In the genomic region with DNA sequence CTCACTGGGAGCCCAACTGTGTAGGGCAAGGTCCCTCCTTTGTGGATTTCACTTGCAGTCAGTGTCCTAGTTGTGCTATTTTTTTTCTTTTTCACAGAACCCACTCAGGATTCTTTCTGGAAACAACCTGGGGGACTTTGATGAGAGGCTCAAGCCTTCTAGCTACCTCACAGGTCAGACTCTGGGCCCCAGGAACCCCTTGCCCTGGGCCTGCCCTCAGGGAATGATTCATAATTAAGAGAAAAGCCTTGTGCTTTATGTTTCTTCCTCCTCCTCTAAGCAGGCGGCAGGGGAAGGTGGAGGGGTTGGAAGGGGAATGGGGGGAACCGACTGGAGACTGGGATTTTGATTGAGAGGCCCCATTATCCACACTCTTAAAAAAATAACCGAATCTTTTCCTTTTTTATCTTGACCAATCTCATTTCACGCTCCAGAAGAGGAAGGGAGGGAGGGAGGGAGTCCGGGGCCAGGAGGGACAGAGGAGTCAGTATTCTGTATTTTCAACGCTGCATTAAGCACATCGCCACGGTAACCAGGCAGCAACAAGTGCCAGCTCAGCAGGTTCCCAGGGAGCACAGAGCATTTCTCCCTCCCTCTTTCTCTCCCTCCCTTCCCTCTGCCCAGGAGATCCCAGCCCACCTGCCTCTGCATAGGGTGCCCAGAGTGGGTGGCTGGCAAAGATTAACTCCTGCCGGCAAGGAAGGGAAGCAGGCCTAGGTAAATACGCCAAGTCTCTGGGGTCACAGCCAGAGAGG, we compare ENCODE assay signal across 11 cellular contexts. TPM values are rescaled to one million over a fixed set of nuclear protein-coding genes. Genes with fewer than 3 reads are reported as not detected.
DNase-seq lines count a peak whose midpoint lies in the region; ATAC-seq, FAIRE-seq and TF ChIP-seq lines count a peak whose summit lies in the region.
"Had no signal": no experiment of that assay in that cellular context is flagged by ENCODE, and none has a peak within 500 bp of the region (broad histone marks: within the 10 kb centered on the region; RNA-seq: fewer than 3 reads in every experiment).

No MANE protein-coding gene starts in this region.

- no peaks in the 10 kb centered on the region for H3K36me3 Mint-ChIP-seq in endodermal cell (ENCODE audit: low read depth)

- no peak overlapping the region for H3K4me3 ChIP-seq in endodermal cell (ENCODE audit: low read length)
- H3K4me3 ChIP-seq in mammary epithelial cell (replicated peaks in 1 of 3; ENCODE audit: insufficient read depth in 1 of 3, low read depth in 2 of 3, low read length in 3 of 3) = no peak overlapping the region
- H3K4me3 ChIP-seq: lower lobe of right lung, SJSA1 had no signal

- H4K20me1 ChIP-seq in mammary epithelial cell (ENCODE audit: insufficient read depth, low read length) = no peaks in the 10 kb centered on the region

- in situ Hi-C loops in mammary epithelial cell (cut with MboI; ENCODE audit: low sequenced_read_pairs in 2 of 2) = no loop called here

- peak; percentile 87 for DNase-seq in HK-2 (ENCODE audit: unreplicated experiment)
- peak; percentile 67 to 87 for DNase-seq in NCI-H526 (lab: John Stamatoyannopoulos, UW)
- peak; percentile 84 for DNase-seq in endodermal cell
- no peak for DNase-seq in omental fat pad (ENCODE audit: low spot score)
- DNase-seq in mammary epithelial cell = no peak
- no peak for DNase-seq in frontal cortex (ENCODE audit: low spot score in 2 of 2)
- no peak for DNase-seq in stimulated activated CD4-positive, alpha-beta T cell treated with anti-CD3 and anti-CD28 coated beads, Interleukin-12 subunit alpha, Interleukin-12 subunit beta, amount 100 ng/mL, for 4 hours
- DNase-seq: lower lobe of right lung had no signal

- H3K9me3 ChIP-seq in endodermal cell (ENCODE audit: control insufficient read depth, low read length) (no peaks in the 10 kb centered on the region), mammary epithelial cell (replicated peaks; ENCODE audit: insufficient read depth, low read length) (no peaks in the 10 kb centered on the region)
- H3K9me3 ChIP-seq: lower lobe of right lung, SJSA1 had no signal

- H3K27me3 ChIP-seq in endodermal cell (ENCODE audit: control insufficient read depth, insufficient read depth, low read length, poor library complexity, severe bottlenecking) = no peaks in the 10 kb centered on the region
- H3K27me3 ChIP-seq in mammary epithelial cell (ENCODE audit: insufficient read depth, low read length) = no peaks in the 10 kb centered on the region
- H3K27me3 ChIP-seq: SJSA1 had no signal

- no peak for TF ChIP-seq CTCF in endodermal cell (conservative IDR thresholded peaks at IDR 0.05)
- TF ChIP-seq CTCF in omental fat pad (IDR thresholded peaks at IDR 0.05) = no peak
- no peak for TF ChIP-seq CTCF in mammary epithelial cell (conservative IDR thresholded peaks at IDR 0.05 in 1 of 2, IDR thresholded peaks at IDR 0.05 in 1 of 2; ENCODE audit: extremely low read depth in 1 of 2, insufficient read depth in 1 of 2, low read depth in 1 of 2, low read length in 2 of 2)

- no peak overlapping the region for H3K4me2 ChIP-seq in mammary epithelial cell (ENCODE audit: insufficient read depth, low read depth, low read length)

- H3K4me1 Mint-ChIP-seq in endodermal cell = peaks cover 8% of the 10 kb centered on the region

- H3K36me3 ChIP-seq in endodermal cell (ENCODE audit: control insufficient read depth, insufficient read depth, low read length) (no peaks in the 10 kb centered on the region), mammary epithelial cell (ENCODE audit: insufficient read depth, low read length) (no peaks in the 10 kb centered on the region)
- H3K36me3 ChIP-seq: lower lobe of right lung, SJSA1 had no signal

- H3K9ac ChIP-seq in endodermal cell (ENCODE audit: extremely low read depth, low read length, poor library complexity, severe bottlenecking) = no peak overlapping the region
- no peak overlapping the region for H3K9ac ChIP-seq in mammary epithelial cell (ENCODE audit: insufficient read depth, low read length)

- peaks cover 5% of the 10 kb centered on the region for H3K4me1 ChIP-seq in endodermal cell (ENCODE audit: control insufficient read depth, insufficient read depth, low read length)
- no peaks in the 10 kb centered on the region for H3K4me1 ChIP-seq in mammary epithelial cell (ENCODE audit: insufficient read depth, low read length)
- H3K4me1 ChIP-seq: lower lobe of right lung had no signal

- H3K27ac ChIP-seq in endodermal cell (ENCODE audit: low read depth, low read length) = peak overlapping the region; percentile 75
- H3K27ac ChIP-seq in mammary epithelial cell (ENCODE audit: insufficient read depth, low read depth, low read length) = no peak overlapping the region
- H3K27ac ChIP-seq: lower lobe of right lung, SJSA1 had no signal

- H3K4me3 Mint-ChIP-seq in endodermal cell = no peak overlapping the region

- no peak overlapping the region for H3K27ac Mint-ChIP-seq in endodermal cell

- H3K9me3 Mint-ChIP-seq in endodermal cell = no peaks in the 10 kb centered on the region

- intact Hi-C loops in mammary epithelial cell (cut with micrococcal nuclease) = no loop called here

- dilution Hi-C loops in mammary epithelial cell (cut with HindIII; ENCODE audit: low sequenced_read_pairs) = no loop called here

- WGBS in endodermal cell (ENCODE audit: insufficient coverage in 1 of 2, insufficient read length in 1 of 2), 2 experiments = 49 to 83% methylated on average over 2 to 7 of the region's 10 CpGs
- 39% methylated on average over 7 of the region's 10 CpGs for WGBS in mammary epithelial cell (ENCODE audit: low coverage, missing lambda C conversion rate)

- FAIRE-seq in frontal cortex (lab: Jason Lieb, UNC) = no peak
- FAIRE-seq: bronchial epithelial cell had no signal

- CTCF ChIA-PET in mammary epithelial cell (lab: Charles Lee; ENCODE audit: low non-redundant PET) = no interaction called here

- ATAC-seq in omental fat pad (ENCODE audit: low FRiP score) = peak; percentile 74
- ATAC-seq in HG03196 (IDR thresholded peaks at IDR 0.05; ENCODE audit: unreplicated experiment) = no peak

- no TSS peak for BruUV-seq in mammary epithelial cell (replicated peaks; lab: Mats Ljungman, UMichigan)

- H3K79me2 ChIP-seq in mammary epithelial cell (ENCODE audit: insufficient read depth, low read length) = no peaks in the 10 kb centered on the region

- H3K27me3 Mint-ChIP-seq in endodermal cell (ENCODE audit: insufficient read depth) = no peaks in the 10 kb centered on the region

- no peak overlapping the region for H2AFZ ChIP-seq in mammary epithelial cell (ENCODE audit: low read depth, low read length)

RNA-seq across cellular contexts. Expression of a gene that starts 51.9 kb away (rescaled TPM):
- total RNA-seq in endodermal cell (10 to 100 TPM in 1 of 2 donors, 1 to 10 TPM in 1; 5.2 to 13.3 TPM), omental fat pad (10 to 100 TPM in 3 of 4 donors, 1 to 10 TPM in 1; 6.3 to 27.6 (median 13.1) TPM), mammary epithelial cell (10 to 100 TPM; 23.8 to 28.6 TPM), frontal cortex (3.3 TPM)
- 1.6 TPM for polyA plus RNA-seq in endodermal cell (2013, experiment 1 of 2)
- polyA plus RNA-seq in endodermal cell (2013, experiment 2 of 2) = 1.7 TPM
- 12.8 TPM for polyA plus RNA-seq in mammary epithelial cell
- polyA minus RNA-seq in mammary epithelial cell = 33.5 TPM

RNA-seq across cellular contexts. Expression of a gene that starts 53.0 kb away (rescaled TPM):
- total RNA-seq in endodermal cell (under 1 TPM; 0.09 to 0.11 TPM), omental fat pad (1 to 10 TPM; 2.8 to 9.4 (median 5.8) TPM), mammary epithelial cell (10 to 100 TPM in 1 of 2 donors, 1 to 10 TPM in 1; 3.3 to 16.1 TPM), frontal cortex (under 0.01 TPM)
- polyA plus RNA-seq in endodermal cell (2013, experiment 1 of 2) = 5.7 TPM
- 6.3 TPM for polyA plus RNA-seq in endodermal cell (2013, experiment 2 of 2)
- polyA plus RNA-seq in mammary epithelial cell = 0.79 TPM
- polyA minus RNA-seq in mammary epithelial cell = not detected
- total RNA-seq: bronchial epithelial cell, SJSA1 had no signal

Comparison
In these comparisons a context has a peak if more than half of its experiments do, and no peak if none do; other contexts are left out.
1. DNase-seq: peak in HK-2 (single experiment), NCI-H526 (2 of 2) and endodermal cell (single experiment); none in omental fat pad (single experiment), mammary epithelial cell (single experiment), frontal cortex (0 of 2) and stimulated activated CD4-positive, alpha-beta T cell treated with anti-CD3 and anti-CD28 coated beads, Interleukin-12 subunit alpha, Interleukin-12 subunit beta, amount 100 ng/mL, for 4 hours (single experiment).